Comparison of ENCODE assay signal across 8 cellular contexts in the genomic region with DNA sequence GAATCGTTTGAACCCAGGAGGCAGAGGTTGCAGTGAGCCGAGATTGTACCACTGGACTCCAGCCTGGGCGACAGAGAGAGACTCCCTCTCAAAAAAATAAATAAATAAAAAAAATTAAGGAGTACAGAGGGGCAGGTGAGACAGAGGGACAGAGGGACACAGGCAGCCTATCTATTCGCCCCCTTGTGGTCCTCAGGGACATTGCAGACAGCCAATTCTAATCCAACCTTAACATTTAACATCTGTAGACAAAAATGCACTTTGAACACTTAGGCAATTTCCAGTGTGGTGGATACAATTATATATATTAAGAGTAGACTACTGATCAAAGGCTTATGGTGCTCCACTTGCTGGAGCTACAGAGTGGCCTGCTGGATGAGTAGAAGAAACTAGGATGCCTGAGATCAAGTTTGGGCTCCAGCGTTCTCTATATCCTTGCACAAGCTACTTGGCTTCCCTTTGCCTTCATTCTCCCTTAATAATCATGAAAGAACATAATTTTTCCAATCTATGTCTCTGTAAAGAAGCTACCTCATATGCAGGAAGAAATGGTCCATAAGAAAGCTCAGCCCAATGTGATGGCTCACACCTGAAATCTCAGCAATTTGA.
DNase-seq lines count a peak whose midpoint lies in the region; ATAC-seq lines count a peak whose summit lies in the region.

No MANE protein-coding gene starts in this region.

- DNase-seq in CD1c-positive myeloid dendritic cell (ENCODE audit: extremely low spot score): peak; percentile 55
- peak; percentile 19 for DNase-seq in NCI-H748 treated with DMSO at 0.1 percent for 48 hours (lab: John Stamatoyannopoulos, UW)
- DNase-seq in activated T-cell treated with anti-CD3 and anti-CD28 coated beads, Interleukin-2, amount 50 U/mL, for 1 hour: peak; percentile 47
- peak; percentile 20 for DNase-seq in fibroblast of the conjunctiva (ENCODE audit: low read depth)
- peak; percentile 39 for DNase-seq in retina

- peak; percentile 60 for ATAC-seq in GM21390 (IDR thresholded peaks at IDR 0.05; ENCODE audit: unreplicated experiment)
- ATAC-seq in GM19463 (IDR thresholded peaks at IDR 0.05; ENCODE audit: unreplicated experiment): no peak
- ATAC-seq in GM18511 (IDR thresholded peaks at IDR 0.05; ENCODE audit: unreplicated experiment): no peak
